ENCODE assay signal across 8 cellular contexts in genomic region chr17:42276359-42276608, GRCh38. TPM values are rescaled to one million over a fixed set of nuclear protein-coding genes. Genes with fewer than 3 reads are reported as not detected.
DNase-seq lines count a peak whose midpoint lies in the region; ATAC-seq, FAIRE-seq and TF ChIP-seq lines count a peak whose summit lies in the region.

Gene STAT5B, minus strand, starts transcription at chr17:42276391. Its CDS starts 44,264 bp downstream, at chr17:42232127.

- no peak for TF ChIP-seq CTCF in MCF 10A (IDR thresholded peaks at IDR 0.05; ENCODE audit: unreplicated experiment)

- BruUV-seq in MCF 10A (replicated peaks; lab: Mats Ljungman, UMichigan), result no TSS peak

- no peaks in the 10 kb centered on the region for H3K36me3 Mint-ChIP-seq in MCF 10A (ENCODE audit: insufficient read depth, unreplicated experiment)

- H3K27me3 ChIP-seq in skeletal muscle satellite cell (ENCODE audit: control insufficient read depth, insufficient read depth, low read length), result no peaks in the 10 kb centered on the region

- peaks cover 22% of the 10 kb centered on the region for H3K4me1 ChIP-seq in skeletal muscle satellite cell (ENCODE audit: control insufficient read depth, insufficient read depth, low read length)

- H3K4me1 Mint-ChIP-seq in MCF 10A (ENCODE audit: insufficient read depth, unreplicated experiment), result peaks cover 37% of the 10 kb centered on the region

- H3K36me3 ChIP-seq in skeletal muscle satellite cell (ENCODE audit: insufficient read depth, low read length), result no peaks in the 10 kb centered on the region

- CTCF ChIA-PET in MCF 10A (lab: Yijun Ruan, JAX), result no interaction called here

- DNase-seq in DMS114 treated with DMSO at 0.1 percent for 48 hours (lab: John Stamatoyannopoulos, UW; ENCODE audit: unreplicated experiment), result peak; percentile 17
- DNase-seq in M059J (ENCODE audit: low read depth), result peak; percentile 57
- peak; percentile 73 for DNase-seq in UCSD-AML1 (lab: John Stamatoyannopoulos, UW; ENCODE audit: unreplicated experiment)
- peak; percentile 57 for DNase-seq in MCF 10A (ENCODE audit: unreplicated experiment)
- DNase-seq in HTR-8/SVneo (ENCODE audit: insufficient read length, low spot score), result no peak

- peak within 1 kb of the TSS; percentile 84 for H3K4me3 Mint-ChIP-seq in MCF 10A (ENCODE audit: unreplicated experiment)

- H3K4me2 ChIP-seq in skeletal muscle satellite cell (ENCODE audit: low read length), result peak within 1 kb of the TSS; percentile 98

- intact Hi-C loops in MCF 10A (cut with micrococcal nuclease), result no loop called here

- no peak for FAIRE-seq in HTR-8/SVneo (lab: Jason Lieb, UNC)

- H3K4me3 ChIP-seq in iPS-18c (ENCODE audit: insufficient read depth, low read depth, low read length) (peak within 1 kb of the TSS; percentile 77), skeletal muscle satellite cell (ENCODE audit: low read length) (peak within 1 kb of the TSS; percentile 87)

- H3K9me3 ChIP-seq in iPS-18c (ENCODE audit: control insufficient read depth, insufficient read depth, low read length) (peaks cover 2% of the 10 kb centered on the region), skeletal muscle satellite cell (replicated peaks; ENCODE audit: low read length) (no peaks in the 10 kb centered on the region)

- H3K9ac ChIP-seq in skeletal muscle satellite cell (ENCODE audit: low read depth, low read length), result peak within 1 kb of the TSS; percentile 87

- ATAC-seq in GM21515 (IDR thresholded peaks at IDR 0.05; ENCODE audit: unreplicated experiment), result peak; percentile 51

- no peaks in the 10 kb centered on the region for H3K9me3 Mint-ChIP-seq in MCF 10A (ENCODE audit: unreplicated experiment)

- H3K27ac Mint-ChIP-seq in MCF 10A (ENCODE audit: low read depth, unreplicated experiment), result peak within 1 kb of the TSS; percentile 89

- H3K27me3 Mint-ChIP-seq in MCF 10A (ENCODE audit: insufficient read depth, unreplicated experiment), result no peaks in the 10 kb centered on the region

- POLR2A ChIA-PET in MCF 10A (lab: Yijun Ruan, JAX), result interaction anchor here (0.5 to 3.2 kb wide), 11 partner anchors 9 to 1457 kb away, joined by 3 to 19 read pairs (median 4); partner anchors contain the start of genes DNAJC7, GHDC, STAT3 and STAT5A

RNA-seq across cellular contexts. Expression of gene STAT5B, which starts in this region (rescaled TPM):
- 16.9 and 28.2 TPM in 2 replicates for total RNA-seq in M059J (2014; rRNA removed; shearing (Covaris generic))
- total RNA-seq in MCF 10A (2022), result 29.8 and 32.6 TPM in 2 replicates
- total RNA-seq in skeletal muscle satellite cell (2012; rRNA removed), result 15.2 and 19.0 TPM in 2 replicates
